ENCODE assay signal across 1 cellular context in the genomic region with DNA sequence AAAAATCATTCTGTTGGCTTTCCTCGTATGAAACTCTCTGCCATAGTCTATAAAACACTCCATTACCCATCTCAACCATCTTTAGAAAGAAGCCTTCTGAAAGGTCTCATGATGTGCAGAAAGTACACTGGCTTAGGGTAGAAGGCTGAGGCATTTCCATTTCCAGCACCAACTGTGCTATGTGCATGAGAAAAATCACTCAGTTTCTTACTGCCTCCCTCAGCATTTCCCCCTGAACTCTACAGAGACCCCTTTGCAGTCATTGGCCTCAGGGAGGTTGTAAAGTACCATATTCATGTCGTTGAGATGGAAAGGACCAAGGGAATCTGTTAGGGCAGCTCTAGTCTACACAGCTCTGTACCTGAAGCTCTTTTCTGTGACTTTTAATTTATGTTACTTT.
TF ChIP-seq lines count a peak whose summit lies in the region.

No MANE protein-coding gene starts in this region.

TF ChIP-seq in HCT116, 20 proteins besides CTCF, POLR2A, EP300 and RAD21 (continued from another document):
- TF ChIP-seq, protein P1, sequence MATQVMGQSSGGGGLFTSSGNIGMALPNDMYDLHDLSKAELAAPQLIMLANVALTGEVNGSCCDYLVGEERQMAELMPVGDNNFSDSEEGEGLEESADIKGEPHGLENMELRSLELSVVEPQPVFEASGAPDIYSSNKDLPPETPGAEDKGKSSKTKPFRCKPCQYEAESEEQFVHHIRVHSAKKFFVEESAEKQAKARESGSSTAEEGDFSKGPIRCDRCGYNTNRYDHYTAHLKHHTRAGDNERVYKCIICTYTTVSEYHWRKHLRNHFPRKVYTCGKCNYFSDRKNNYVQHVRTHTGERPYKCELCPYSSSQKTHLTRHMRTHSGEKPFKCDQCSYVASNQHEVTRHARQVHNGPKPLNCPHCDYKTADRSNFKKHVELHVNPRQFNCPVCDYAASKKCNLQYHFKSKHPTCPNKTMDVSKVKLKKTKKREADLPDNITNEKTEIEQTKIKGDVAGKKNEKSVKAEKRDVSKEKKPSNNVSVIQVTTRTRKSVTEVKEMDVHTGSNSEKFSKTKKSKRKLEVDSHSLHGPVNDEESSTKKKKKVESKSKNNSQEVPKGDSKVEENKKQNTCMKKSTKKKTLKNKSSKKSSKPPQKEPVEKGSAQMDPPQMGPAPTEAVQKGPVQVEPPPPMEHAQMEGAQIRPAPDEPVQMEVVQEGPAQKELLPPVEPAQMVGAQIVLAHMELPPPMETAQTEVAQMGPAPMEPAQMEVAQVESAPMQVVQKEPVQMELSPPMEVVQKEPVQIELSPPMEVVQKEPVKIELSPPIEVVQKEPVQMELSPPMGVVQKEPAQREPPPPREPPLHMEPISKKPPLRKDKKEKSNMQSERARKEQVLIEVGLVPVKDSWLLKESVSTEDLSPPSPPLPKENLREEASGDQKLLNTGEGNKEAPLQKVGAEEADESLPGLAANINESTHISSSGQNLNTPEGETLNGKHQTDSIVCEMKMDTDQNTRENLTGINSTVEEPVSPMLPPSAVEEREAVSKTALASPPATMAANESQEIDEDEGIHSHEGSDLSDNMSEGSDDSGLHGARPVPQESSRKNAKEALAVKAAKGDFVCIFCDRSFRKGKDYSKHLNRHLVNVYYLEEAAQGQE (IDR thresholded peaks at IDR 0.05; ENCODE audit: low read depth), result no peak
- TF ChIP-seq SIN3A (IDR thresholded peaks at IDR 0.05; ENCODE audit: low read depth) (no peak), TCF7L2 (IDR thresholded peaks at IDR 0.05; ENCODE audit: borderline replicate concordance, extremely low read depth, insufficient read depth, insufficient read length) (no peak), EGR1 (IDR thresholded peaks at IDR 0.05; ENCODE audit: low read depth) (no peak), ZFX (IDR thresholded peaks at IDR 0.05) (no peak), EZH2phosphoT487 (IDR thresholded peaks at IDR 0.05; ENCODE audit: borderline replicate concordance) (no peak), SP1 (IDR thresholded peaks at IDR 0.05; ENCODE audit: low read depth) (no peak), JUND (IDR thresholded peaks at IDR 0.05) (no peak), CEBPB (IDR thresholded peaks at IDR 0.05; ENCODE audit: low read depth) (no peak)
- TF ChIP-seq, protein P2, sequence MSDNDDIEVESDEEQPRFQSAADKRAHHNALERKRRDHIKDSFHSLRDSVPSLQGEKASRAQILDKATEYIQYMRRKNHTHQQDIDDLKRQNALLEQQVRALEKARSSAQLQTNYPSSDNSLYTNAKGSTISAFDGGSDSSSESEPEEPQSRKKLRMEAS (IDR thresholded peaks at IDR 0.05), result no peak
